ENCODE assay signal across 1 cellular context in the genomic region with DNA sequence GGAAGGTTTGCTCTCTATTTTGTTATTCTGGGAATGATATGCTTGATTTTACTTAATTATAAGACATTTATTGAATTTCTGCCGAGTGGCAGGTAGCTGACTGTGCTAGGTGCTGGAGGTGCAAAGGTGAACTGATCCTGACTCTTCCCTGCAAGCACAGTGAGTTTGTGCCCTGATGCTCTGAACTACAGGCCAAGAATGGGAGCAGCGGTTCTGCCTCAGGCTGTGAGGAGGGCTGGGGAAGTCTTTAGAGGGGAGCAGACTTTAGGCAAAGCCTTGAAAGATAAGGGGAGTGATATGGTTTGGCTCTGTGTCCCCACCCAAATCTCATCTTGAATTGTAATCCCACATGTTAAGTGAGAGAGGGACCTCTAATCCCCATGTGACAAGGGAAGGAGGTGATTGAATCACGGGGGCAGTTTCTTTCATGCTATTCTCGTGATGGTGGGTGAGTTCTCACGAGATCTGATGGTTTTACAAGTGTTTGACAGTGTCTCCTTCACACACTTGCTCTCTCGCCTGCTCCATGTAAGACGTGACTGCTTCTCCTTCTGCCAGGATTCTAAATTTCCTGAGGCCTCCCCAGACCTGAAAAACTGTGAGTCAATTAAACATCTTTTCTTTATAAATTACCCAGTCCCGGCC.
TF ChIP-seq lines count a peak whose summit lies in the region.

No MANE protein-coding gene starts in this region.

TF ChIP-seq in GM23338, 12 proteins besides CTCF, POLR2A, EP300 and RAD21 (continued from another document):
- TF ChIP-seq, protein P1, sequence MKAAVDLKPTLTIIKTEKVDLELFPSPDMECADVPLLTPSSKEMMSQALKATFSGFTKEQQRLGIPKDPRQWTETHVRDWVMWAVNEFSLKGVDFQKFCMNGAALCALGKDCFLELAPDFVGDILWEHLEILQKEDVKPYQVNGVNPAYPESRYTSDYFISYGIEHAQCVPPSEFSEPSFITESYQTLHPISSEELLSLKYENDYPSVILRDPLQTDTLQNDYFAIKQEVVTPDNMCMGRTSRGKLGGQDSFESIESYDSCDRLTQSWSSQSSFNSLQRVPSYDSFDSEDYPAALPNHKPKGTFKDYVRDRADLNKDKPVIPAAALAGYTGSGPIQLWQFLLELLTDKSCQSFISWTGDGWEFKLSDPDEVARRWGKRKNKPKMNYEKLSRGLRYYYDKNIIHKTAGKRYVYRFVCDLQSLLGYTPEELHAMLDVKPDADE (IDR thresholded peaks at IDR 0.05): no peak
- TF ChIP-seq CREB1 (CRISPR knock-in tag; IDR thresholded peaks at IDR 0.05; ENCODE audit: low read depth) (no peak), ZNF331 (CRISPR knock-in tag; IDR thresholded peaks at IDR 0.05; ENCODE audit: low read depth) (no peak), NANOG (IDR thresholded peaks at IDR 0.05; ENCODE audit: borderline replicate concordance) (no peak), STAT1 (IDR thresholded peaks at IDR 0.05; ENCODE audit: unreplicated experiment) (no peak), EZH2 (IDR thresholded peaks at IDR 0.05; ENCODE audit: low read depth, unreplicated experiment) (no peak), EZH2phosphoT487 (IDR thresholded peaks at IDR 0.05; ENCODE audit: unreplicated experiment) (no peak), POLR2AphosphoS5 (IDR thresholded peaks at IDR 0.05; ENCODE audit: low read depth) (no peak), JUNB (IDR thresholded peaks at IDR 0.05; ENCODE audit: unreplicated experiment) (no peak)
- TF ChIP-seq, protein P2, sequence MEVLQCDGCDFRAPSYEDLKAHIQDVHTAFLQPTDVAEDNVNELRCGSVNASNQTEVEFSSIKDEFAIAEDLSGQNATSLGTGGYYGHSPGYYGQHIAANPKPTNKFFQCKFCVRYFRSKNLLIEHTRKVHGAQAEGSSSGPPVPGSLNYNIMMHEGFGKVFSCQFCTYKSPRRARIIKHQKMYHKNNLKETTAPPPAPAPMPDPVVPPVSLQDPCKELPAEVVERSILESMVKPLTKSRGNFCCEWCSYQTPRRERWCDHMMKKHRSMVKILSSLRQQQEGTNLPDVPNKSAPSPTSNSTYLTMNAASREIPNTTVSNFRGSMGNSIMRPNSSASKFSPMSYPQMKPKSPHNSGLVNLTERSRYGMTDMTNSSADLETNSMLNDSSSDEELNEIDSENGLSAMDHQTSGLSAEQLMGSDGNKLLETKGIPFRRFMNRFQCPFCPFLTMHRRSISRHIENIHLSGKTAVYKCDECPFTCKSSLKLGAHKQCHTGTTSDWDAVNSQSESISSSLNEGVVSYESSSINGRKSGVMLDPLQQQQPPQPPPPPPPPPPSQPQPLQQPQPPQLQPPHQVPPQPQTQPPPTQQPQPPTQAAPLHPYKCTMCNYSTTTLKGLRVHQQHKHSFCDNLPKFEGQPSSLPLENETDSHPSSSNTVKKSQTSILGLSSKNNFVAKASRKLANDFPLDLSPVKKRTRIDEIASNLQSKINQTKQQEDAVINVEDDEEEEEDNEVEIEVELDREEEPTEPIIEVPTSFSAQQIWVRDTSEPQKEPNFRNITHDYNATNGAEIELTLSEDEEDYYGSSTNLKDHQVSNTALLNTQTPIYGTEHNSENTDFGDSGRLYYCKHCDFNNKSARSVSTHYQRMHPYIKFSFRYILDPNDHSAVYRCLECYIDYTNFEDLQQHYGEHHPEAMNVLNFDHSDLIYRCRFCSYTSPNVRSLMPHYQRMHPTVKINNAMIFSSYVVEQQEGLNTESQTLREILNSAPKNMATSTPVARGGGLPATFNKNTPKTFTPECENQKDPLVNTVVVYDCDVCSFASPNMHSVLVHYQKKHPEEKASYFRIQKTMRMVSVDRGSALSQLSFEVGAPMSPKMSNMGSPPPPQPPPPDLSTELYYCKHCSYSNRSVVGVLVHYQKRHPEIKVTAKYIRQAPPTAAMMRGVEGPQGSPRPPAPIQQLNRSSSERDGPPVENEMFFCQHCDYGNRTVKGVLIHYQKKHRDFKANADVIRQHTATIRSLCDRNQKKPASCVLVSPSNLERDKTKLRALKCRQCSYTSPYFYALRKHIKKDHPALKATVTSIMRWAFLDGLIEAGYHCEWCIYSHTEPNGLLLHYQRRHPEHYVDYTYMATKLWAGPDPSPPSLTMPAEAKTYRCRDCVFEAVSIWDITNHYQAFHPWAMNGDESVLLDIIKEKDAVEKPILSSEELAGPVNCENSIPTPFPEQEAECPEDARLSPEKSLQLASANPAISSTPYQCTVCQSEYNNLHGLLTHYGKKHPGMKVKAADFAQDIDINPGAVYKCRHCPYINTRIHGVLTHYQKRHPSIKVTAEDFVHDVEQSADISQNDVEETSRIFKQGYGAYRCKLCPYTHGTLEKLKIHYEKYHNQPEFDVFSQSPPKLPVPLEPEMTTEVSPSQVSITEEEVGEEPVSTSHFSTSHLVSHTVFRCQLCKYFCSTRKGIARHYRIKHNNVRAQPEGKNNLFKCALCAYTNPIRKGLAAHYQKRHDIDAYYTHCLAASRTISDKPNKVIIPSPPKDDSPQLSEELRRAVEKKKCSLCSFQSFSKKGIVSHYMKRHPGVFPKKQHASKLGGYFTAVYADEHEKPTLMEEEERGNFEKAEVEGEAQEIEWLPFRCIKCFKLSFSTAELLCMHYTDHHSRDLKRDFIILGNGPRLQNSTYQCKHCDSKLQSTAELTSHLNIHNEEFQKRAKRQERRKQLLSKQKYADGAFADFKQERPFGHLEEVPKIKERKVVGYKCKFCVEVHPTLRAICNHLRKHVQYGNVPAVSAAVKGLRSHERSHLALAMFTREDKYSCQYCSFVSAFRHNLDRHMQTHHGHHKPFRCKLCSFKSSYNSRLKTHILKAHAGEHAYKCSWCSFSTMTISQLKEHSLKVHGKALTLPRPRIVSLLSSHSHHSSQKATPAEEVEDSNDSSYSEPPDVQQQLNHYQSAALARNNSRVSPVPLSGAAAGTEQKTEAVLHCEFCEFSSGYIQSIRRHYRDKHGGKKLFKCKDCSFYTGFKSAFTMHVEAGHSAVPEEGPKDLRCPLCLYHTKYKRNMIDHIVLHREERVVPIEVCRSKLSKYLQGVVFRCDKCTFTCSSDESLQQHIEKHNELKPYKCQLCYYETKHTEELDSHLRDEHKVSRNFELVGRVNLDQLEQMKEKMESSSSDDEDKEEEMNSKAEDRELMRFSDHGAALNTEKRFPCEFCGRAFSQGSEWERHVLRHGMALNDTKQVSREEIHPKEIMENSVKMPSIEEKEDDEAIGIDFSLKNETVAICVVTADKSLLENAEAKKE (CRISPR knock-in tag; IDR thresholded peaks at IDR 0.05): no peak
- TF ChIP-seq, protein P3, sequence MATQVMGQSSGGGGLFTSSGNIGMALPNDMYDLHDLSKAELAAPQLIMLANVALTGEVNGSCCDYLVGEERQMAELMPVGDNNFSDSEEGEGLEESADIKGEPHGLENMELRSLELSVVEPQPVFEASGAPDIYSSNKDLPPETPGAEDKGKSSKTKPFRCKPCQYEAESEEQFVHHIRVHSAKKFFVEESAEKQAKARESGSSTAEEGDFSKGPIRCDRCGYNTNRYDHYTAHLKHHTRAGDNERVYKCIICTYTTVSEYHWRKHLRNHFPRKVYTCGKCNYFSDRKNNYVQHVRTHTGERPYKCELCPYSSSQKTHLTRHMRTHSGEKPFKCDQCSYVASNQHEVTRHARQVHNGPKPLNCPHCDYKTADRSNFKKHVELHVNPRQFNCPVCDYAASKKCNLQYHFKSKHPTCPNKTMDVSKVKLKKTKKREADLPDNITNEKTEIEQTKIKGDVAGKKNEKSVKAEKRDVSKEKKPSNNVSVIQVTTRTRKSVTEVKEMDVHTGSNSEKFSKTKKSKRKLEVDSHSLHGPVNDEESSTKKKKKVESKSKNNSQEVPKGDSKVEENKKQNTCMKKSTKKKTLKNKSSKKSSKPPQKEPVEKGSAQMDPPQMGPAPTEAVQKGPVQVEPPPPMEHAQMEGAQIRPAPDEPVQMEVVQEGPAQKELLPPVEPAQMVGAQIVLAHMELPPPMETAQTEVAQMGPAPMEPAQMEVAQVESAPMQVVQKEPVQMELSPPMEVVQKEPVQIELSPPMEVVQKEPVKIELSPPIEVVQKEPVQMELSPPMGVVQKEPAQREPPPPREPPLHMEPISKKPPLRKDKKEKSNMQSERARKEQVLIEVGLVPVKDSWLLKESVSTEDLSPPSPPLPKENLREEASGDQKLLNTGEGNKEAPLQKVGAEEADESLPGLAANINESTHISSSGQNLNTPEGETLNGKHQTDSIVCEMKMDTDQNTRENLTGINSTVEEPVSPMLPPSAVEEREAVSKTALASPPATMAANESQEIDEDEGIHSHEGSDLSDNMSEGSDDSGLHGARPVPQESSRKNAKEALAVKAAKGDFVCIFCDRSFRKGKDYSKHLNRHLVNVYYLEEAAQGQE (IDR thresholded peaks at IDR 0.05; ENCODE audit: unreplicated experiment): no peak
